ENCODE assay signal across 8 cellular contexts in the genomic region with DNA sequence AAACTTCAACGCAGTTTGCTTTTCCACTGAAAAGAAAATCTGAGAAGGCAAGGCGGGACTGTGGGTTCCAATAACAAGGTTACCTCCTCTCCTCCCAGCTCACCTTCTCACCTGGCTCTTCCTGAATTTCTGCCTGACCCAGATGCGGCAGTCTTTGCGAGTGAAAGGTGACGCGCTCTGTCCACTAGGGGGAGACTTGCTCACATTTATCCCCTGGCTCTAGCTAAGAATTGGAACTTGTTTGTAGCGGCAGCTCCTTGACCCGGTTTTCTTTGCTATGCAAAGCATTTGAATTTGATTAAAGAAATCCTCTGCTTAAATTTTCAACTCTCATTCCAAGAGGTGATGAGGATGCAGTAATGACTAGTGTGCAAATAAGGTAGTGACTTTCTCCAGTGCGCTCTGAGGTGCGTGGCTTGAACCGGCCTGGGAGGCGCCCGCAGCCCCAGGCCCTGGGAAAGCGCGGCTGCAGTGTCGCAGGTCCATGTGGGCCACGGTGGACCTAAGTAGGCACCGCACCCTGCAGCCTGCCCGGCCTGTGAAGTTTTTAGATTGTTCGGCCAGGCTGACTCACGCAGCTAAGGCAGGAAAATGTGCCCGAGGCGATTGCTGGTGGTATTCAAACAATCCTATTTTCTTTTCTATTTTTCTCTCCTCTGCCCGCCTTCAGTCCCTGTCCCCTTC.
DNase-seq lines count a peak whose midpoint lies in the region; ATAC-seq and TF ChIP-seq lines count a peak whose summit lies in the region.

No MANE protein-coding gene starts in this region.

- H3K27ac ChIP-seq in brain microvascular endothelial cell (no peak overlapping the region), spleen (no peak overlapping the region)

- H3K4me3 ChIP-seq in AG09309 (ENCODE audit: control insufficient read depth, low read depth, low read length) (peak overlapping the region; percentile 13), brain microvascular endothelial cell (ENCODE audit: low read depth, low read length) (peak overlapping the region; percentile 39), iPS-15b (ENCODE audit: low read depth, low read length) (peak overlapping the region; percentile 39), spleen (peak overlapping the region in 1 of 8 donors; percentile 18)

- H3K9me3 ChIP-seq in iPS-15b (ENCODE audit: control insufficient read depth, insufficient read depth, low read length) (no peaks in the 10 kb centered on the region), spleen (no peaks in the 10 kb centered on the region)

- TF ChIP-seq CTCF in AG09309 (IDR thresholded peaks at IDR 0.05; ENCODE audit: control insufficient read depth, insufficient read depth, low read depth, low read length, missing control alignments) = peak; percentile 89
- TF ChIP-seq CTCF in brain microvascular endothelial cell (IDR thresholded peaks at IDR 0.05; ENCODE audit: low read depth, low read length, missing control alignments) = peak; percentile 94
- TF ChIP-seq CTCF in spleen (IDR thresholded peaks at IDR 0.05 in 8 of 11, conservative IDR thresholded peaks at IDR 0.05 in 3 of 11) = peak in 10 of 11 experiments; percentile 23 to 78 (median 63)

- H3K27me3 ChIP-seq in brain microvascular endothelial cell (replicated peaks) = no peaks in the 10 kb centered on the region
- no peaks in the 10 kb centered on the region for H3K27me3 ChIP-seq in iPS-15b (ENCODE audit: control insufficient read depth, insufficient read depth, low read length)
- H3K27me3 ChIP-seq in spleen (replicated peaks in 1 of 7) = peaks cover 0 to 15% (median 3%) of the 10 kb centered on the region in 7 donors

- H3K36me3 ChIP-seq in brain microvascular endothelial cell (replicated peaks) = no peaks in the 10 kb centered on the region
- H3K36me3 ChIP-seq in iPS-15b (ENCODE audit: control insufficient read depth, insufficient read depth, low read length) = no peaks in the 10 kb centered on the region
- no peaks in the 10 kb centered on the region for H3K36me3 ChIP-seq in spleen

- peak; percentile 35 for DNase-seq in AG09309 (ENCODE audit: low read depth)
- DNase-seq in NCI-H146 treated with DMSO at 0.1 percent for 48 hours (lab: John Stamatoyannopoulos, UW; ENCODE audit: unreplicated experiment) = peak; percentile 10
- DNase-seq in T-helper 2 cell = peak in 3 of 5 experiments; percentile 4 to 50 (median 14)
- DNase-seq in brain microvascular endothelial cell = peak; percentile 66
- DNase-seq in spleen = no peak

- in situ Hi-C loops in brain microvascular endothelial cell (cut with HindIII; ENCODE audit: low pct_ligation_motif_present, low sequenced_read_pairs) = no loop called here

- H3K9ac ChIP-seq in iPS-15b (ENCODE audit: low read depth, low read length) = no peak overlapping the region

- no peak for TF ChIP-seq POLR2A in spleen (IDR thresholded peaks at IDR 0.05)

- 20 to 26% (median 20%) methylated on average over 24 of the region's 24 CpGs for WGBS in spleen, 5 donors

- intact Hi-C loops in spleen (cut with DNase I; ENCODE audit: low total_unique reads) = no loop called here

- H3K4me1 ChIP-seq in iPS-15b (ENCODE audit: control insufficient read depth, insufficient read depth, low read length) (no peaks in the 10 kb centered on the region), spleen (peaks cover 0 to 7% (median 6%) of the 10 kb centered on the region in 6 donors)

- ATAC-seq in GM18858 (IDR thresholded peaks at IDR 0.05; ENCODE audit: unreplicated experiment) (peak; percentile 85), HG02973 (IDR thresholded peaks at IDR 0.05; ENCODE audit: unreplicated experiment) (peak; percentile 83)
